ENCODE assay signal across 8 cellular contexts in the genomic region with DNA sequence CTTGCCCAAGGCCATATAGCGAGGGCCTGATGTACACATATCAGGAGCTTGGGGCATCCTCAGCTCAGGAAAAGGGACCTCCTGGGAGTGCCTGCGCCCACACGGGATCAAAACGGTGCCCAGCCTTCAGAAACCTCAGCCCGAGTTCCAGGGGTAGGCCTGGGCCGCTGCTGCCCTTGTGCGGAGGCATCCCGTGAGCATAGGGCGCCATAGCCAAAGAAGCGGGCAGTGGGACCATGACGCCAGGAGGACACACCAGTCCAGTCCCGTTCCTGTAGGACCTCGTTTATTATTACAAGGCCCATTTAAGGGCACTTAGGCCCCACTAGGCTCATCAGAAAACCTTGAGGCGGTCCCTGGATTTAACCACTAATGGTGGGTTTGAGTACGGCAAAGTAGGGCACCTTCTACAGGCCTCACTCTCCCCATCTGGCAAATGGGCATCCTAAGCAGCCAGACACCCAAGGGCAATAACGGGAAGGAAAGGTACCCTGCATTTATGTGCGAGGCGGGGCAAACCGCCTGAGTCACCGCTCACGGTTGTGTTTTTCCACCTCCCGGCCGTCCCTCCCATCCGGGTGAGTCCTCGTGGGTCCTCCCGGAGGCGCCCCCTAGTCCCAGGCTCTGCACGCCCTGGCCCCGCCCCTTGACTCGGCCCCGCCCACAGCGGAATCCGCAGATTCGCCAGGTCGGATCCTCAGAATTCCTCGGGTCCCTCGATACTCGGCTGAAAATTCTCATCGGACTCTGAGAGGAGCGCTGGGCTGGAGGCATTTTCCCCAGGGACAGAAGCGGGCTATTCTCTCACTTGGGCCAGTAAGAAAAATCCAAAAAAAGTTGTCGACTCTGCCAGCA. TPM values are rescaled to one million over a fixed set of nuclear protein-coding genes. Genes with fewer than 3 reads are reported as not detected.
DNase-seq lines count a peak whose midpoint lies in the region; ATAC-seq, FAIRE-seq and TF ChIP-seq lines count a peak whose summit lies in the region.

No MANE protein-coding gene starts in this region.

- TF ChIP-seq CTCF in D721Med (IDR thresholded peaks at IDR 0.05; ENCODE audit: insufficient read depth, missing control alignments) (peak; percentile 24), LNCaP clone FGC (IDR thresholded peaks at IDR 0.05; ENCODE audit: control insufficient read depth, extremely low read depth, insufficient read depth) (peak; percentile 35; the same call in 1 of the 2 replicates), parathyroid adenoma (IDR thresholded peaks at IDR 0.05) (peak; percentile 38), transverse colon (IDR thresholded peaks at IDR 0.05) (peak in 2 of 5 experiments; percentile 19 to 59)

- H3K4me1 ChIP-seq in parathyroid adenoma (no peaks in the 10 kb centered on the region), transverse colon (peaks cover 12 to 26% (median 18%) of the 10 kb centered on the region in 4 donors)

- H3K9me3 Mint-ChIP-seq in activated naive CD8-positive, alpha-beta T cell (ENCODE audit: low read depth) = no peaks in the 10 kb centered on the region

- H3K79me2 ChIP-seq in parathyroid adenoma = no peaks in the 10 kb centered on the region

- H3K27ac Mint-ChIP-seq in activated naive CD8-positive, alpha-beta T cell = peak overlapping the region; percentile 99

- peaks cover 3% of the 10 kb centered on the region for H3K36me3 Mint-ChIP-seq in activated naive CD8-positive, alpha-beta T cell

- no peak for DNase-seq in D721Med (ENCODE audit: insufficient read length, low spot score)
- peak; percentile 37 for DNase-seq in LNCaP clone FGC (ENCODE audit: low read depth)
- peak; percentile 34 for DNase-seq in SKM-1 (lab: John Stamatoyannopoulos, UW; ENCODE audit: unreplicated experiment)
- peak; percentile 65 to 92 (median 85) for DNase-seq in head of caudate nucleus
- DNase-seq in transverse colon = peak; percentile 87

- H3K4me1 Mint-ChIP-seq in activated naive CD8-positive, alpha-beta T cell (ENCODE audit: low read depth) = peaks cover 20% of the 10 kb centered on the region

- H3K27ac ChIP-seq in parathyroid adenoma = peak overlapping the region; percentile 95
- H3K27ac ChIP-seq in transverse colon = peak overlapping the region; percentile 93 to 96 (median 96)

- H3K4me3 Mint-ChIP-seq in activated naive CD8-positive, alpha-beta T cell = peak overlapping the region; percentile 94

- 24% methylated on average over 42 of the region's 42 CpGs; no CpG with 5 or more reads in 1 of the 2 donors for WGBS in transverse colon (ENCODE audit: low coverage in 1 of 2), 2 donors

- TF ChIP-seq EP300 in transverse colon (IDR thresholded peaks at IDR 0.05; ENCODE audit: low read depth) = no peak

- H3K9me3 ChIP-seq in parathyroid adenoma (ENCODE audit: control insufficient read depth, low read length) (no peaks in the 10 kb centered on the region), transverse colon (no peaks in the 10 kb centered on the region)

- H3K27me3 Mint-ChIP-seq in activated naive CD8-positive, alpha-beta T cell = no peaks in the 10 kb centered on the region

- no peak for FAIRE-seq in D721Med (lab: Jason Lieb, UNC)

- H2AFZ ChIP-seq in parathyroid adenoma = peak overlapping the region; percentile 90

- ATAC-seq in GM21576 (IDR thresholded peaks at IDR 0.05; ENCODE audit: unreplicated experiment) = peak; percentile 41

- H3K4me3 ChIP-seq in LNCaP clone FGC (ENCODE audit: low read depth, low read length) (peak overlapping the region; percentile 88), parathyroid adenoma (ENCODE audit: low read depth, low read length) (peak overlapping the region; percentile 81), transverse colon (peak overlapping the region; percentile 73 to 85 (median 74))

- no peaks in the 10 kb centered on the region for H3K36me3 ChIP-seq in parathyroid adenoma (ENCODE audit: control insufficient read depth, insufficient read depth, low read length)
- peaks cover 0 to 20% (median 9%) of the 10 kb centered on the region in 4 donors for H3K36me3 ChIP-seq in transverse colon

- TF ChIP-seq POLR2A in transverse colon (IDR thresholded peaks at IDR 0.05) = no peak

- intact Hi-C loops in head of caudate nucleus (cut with DNase I) (no loop called here), transverse colon (cut with DNase I; ENCODE audit: low total_unique reads) (no loop called here)

- H3K4me2 ChIP-seq in parathyroid adenoma (ENCODE audit: low read length) = peak overlapping the region; percentile 98

- H3K27me3 ChIP-seq in parathyroid adenoma (ENCODE audit: control insufficient read depth, insufficient read depth, low read length) (no peaks in the 10 kb centered on the region), transverse colon (no peaks in the 10 kb centered on the region)

- in situ Hi-C loops in transverse colon (cut with MboI; ENCODE audit: low pct_ligation_motif_present in 1 of 4, low pct_unique_long_range_greater_than_20kb in 1 of 4, low sequenced_read_pairs in 3 of 4) = loop anchor here in 1 of 4 donors (25.0 kb wide), 1 partner anchor 755 kb away; a partner anchor contains a TSS

- H3K9ac ChIP-seq in parathyroid adenoma = peak overlapping the region; percentile 49

RNA-seq across cellular contexts. Expression of gene SETD1A, which starts 0.7 kb away (rescaled TPM):
- 10 to 100 TPM in 3 of 4 donors, 1 to 10 TPM in 1; 5.3 to 37.0 (median 10.8) TPM for total RNA-seq in transverse colon

RNA-seq across cellular contexts. Expression of gene ORAI3, which starts 8.0 kb away (rescaled TPM):
- 10 to 100 TPM; 24.8 to 45.6 (median 31.3) TPM for total RNA-seq in transverse colon

RNA-seq across cellular contexts. Expression of gene HSD3B7, which starts 28.2 kb away (rescaled TPM):
- 10 to 100 TPM in 3 of 4 donors, 1 to 10 TPM in 1; 7.0 to 31.8 (median 29.6) TPM for total RNA-seq in transverse colon

RNA-seq across cellular contexts. Expression of gene FBXL19, which starts 33.5 kb away (rescaled TPM):
- total RNA-seq in transverse colon = 10 to 100 TPM; 19.3 to 45.3 (median 20.3) TPM

RNA-seq across cellular contexts. Expression of gene STX1B, which starts 53.6 kb away (rescaled TPM):
- total RNA-seq in transverse colon = 1 to 10 TPM in 1 of 4 donors, under 1 TPM in 1, not detected in 2; 0.41 to 1.3 TPM
